1 cellular context compared by ENCODE assay signal in genomic region chr2:176158855-176159677, GRCh38.
TF ChIP-seq lines count a peak whose summit lies in the region.

No MANE protein-coding gene starts in this region.

TF ChIP-seq in HepG2, 621 proteins besides CTCF, POLR2A, EP300 and RAD21:
- TF ChIP-seq KDM1A (CRISPR knock-in tag; IDR thresholded peaks at IDR 0.05) (no peak), TP53 (CRISPR knock-in tag; conservative IDR thresholded peaks at IDR 0.05) (no peak), TFE3 (CRISPR knock-in tag; IDR thresholded peaks at IDR 0.05) (no peak), ZHX1 (CRISPR knock-in tag; IDR thresholded peaks at IDR 0.05; ENCODE audit: low read depth) (no peak), ZNF333 (CRISPR knock-in tag; IDR thresholded peaks at IDR 0.05; ENCODE audit: borderline replicate concordance) (0 out of 2 replicates have a peak, but pooled peaks have one; percentile 22), RFX1 (IDR thresholded peaks at IDR 0.05) (no peak), KAT2B (IDR thresholded peaks at IDR 0.05; ENCODE audit: borderline replicate concordance, low read depth, low read length) (no peak)
